In the genomic region with DNA sequence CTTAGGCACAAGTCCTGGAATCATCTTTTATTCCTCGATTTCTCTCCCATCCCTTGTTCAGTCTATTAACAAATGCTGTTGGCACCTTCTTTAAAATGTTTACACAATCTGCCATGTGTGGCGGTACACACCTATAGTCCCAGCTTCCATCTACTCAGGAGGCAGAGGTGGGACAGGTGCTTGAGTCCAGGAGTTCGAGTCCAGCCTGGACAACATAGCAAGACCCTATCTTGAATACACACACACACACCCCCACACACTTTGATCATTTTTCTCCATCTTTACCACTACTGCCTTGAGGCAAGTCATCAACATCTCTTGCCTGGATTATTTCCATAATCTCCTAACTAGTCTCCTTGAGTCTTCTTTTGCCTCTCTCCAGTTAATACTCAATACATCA, we compare ENCODE assay signal across 7 cellular contexts.
"Had no signal": no experiment of that assay in that cellular context is flagged by ENCODE, and none has a peak within 500 bp of the region (broad histone marks: within the 10 kb centered on the region; RNA-seq: fewer than 3 reads in every experiment).

No MANE protein-coding gene starts in this region.

- ATAC-seq: K562 had no signal

- FAIRE-seq: HTR-8/SVneo, K562 had no signal

- DNase-seq: IMR-90, KBM-7, KG1 had no signal

- H3K4me1 Mint-ChIP-seq: IgD-negative memory B cell had no signal

- H3K27ac ChIP-seq: HL-60 had no signal

- H3K4me3 ChIP-seq: K562 had no signal

- H3K27me3 Mint-ChIP-seq: IgD-negative memory B cell had no signal

- H3K4me3 Mint-ChIP-seq: IgD-negative memory B cell had no signal
